ENCODE assay signal across 18 cellular contexts in the genomic region with DNA sequence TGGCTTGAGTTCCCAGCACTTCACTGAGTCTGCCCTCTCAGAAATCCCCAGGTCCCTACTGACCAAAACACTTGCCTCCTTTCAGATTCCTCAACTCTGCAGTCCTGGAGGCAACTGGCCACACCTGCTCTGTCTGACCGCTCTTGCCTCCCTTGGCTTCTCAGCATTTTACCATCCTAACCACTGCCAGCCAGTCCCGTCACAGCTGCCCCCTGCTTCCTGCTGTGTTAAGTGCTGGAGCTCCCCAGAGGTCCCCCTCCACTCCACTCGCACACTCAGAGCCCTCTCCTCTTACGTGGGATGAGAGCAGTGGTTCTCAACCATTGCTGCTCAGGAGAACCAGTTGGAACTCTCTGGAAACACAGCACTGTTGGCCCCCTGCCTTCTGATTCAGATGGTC. TPM values are rescaled to one million over a fixed set of nuclear protein-coding genes. Genes with fewer than 3 reads are reported as not detected.
DNase-seq lines count a peak whose midpoint lies in the region; ATAC-seq lines count a peak whose summit lies in the region.
"Had no signal": no experiment of that assay in that cellular context is flagged by ENCODE, and none has a peak within 500 bp of the region (broad histone marks: within the 10 kb centered on the region; RNA-seq: fewer than 3 reads in every experiment).

No MANE protein-coding gene starts in this region.

- no peak overlapping the region for H3K4me3 ChIP-seq in CD4-positive, CD25-positive, alpha-beta regulatory T cell (ENCODE audit: low read depth, low read length)

- H3K36me3 Mint-ChIP-seq in CD4-positive, CD25-positive, alpha-beta regulatory T cell, result peaks cover 26% of the 10 kb centered on the region
- H3K36me3 Mint-ChIP-seq in memory B cell, result peaks cover 5% of the 10 kb centered on the region

- H3K27me3 ChIP-seq in CD4-positive, CD25-positive, alpha-beta regulatory T cell (ENCODE audit: control insufficient read depth, insufficient read depth, low read length), result no peaks in the 10 kb centered on the region

- H3K9me3 ChIP-seq in CD4-positive, CD25-positive, alpha-beta regulatory T cell (ENCODE audit: control insufficient read depth in 2 of 2, low read length in 2 of 2), result no peaks in the 10 kb centered on the region

- no peak overlapping the region for H3K27ac ChIP-seq in CD4-positive, CD25-positive, alpha-beta regulatory T cell (ENCODE audit: insufficient read depth, low read length, poor library complexity, severe bottlenecking)

- H3K36me3 ChIP-seq in CD4-positive, CD25-positive, alpha-beta regulatory T cell (ENCODE audit: control insufficient read depth, insufficient read depth, low read length), result peaks cover 10% of the 10 kb centered on the region

- H3K27me3 Mint-ChIP-seq in CD4-positive, CD25-positive, alpha-beta regulatory T cell, result no peaks in the 10 kb centered on the region
- no peaks in the 10 kb centered on the region for H3K27me3 Mint-ChIP-seq in memory B cell
- H3K27me3 Mint-ChIP-seq: B cell had no signal

- ATAC-seq in CD4-positive, CD25-positive, alpha-beta regulatory T cell (ENCODE audit: low read depth in 2 of 2), result no peak
- ATAC-seq in memory B cell (ENCODE audit: low read depth) (no peak), GM21529 (IDR thresholded peaks at IDR 0.05; ENCODE audit: unreplicated experiment) (no peak), GM19395 (IDR thresholded peaks at IDR 0.05; ENCODE audit: unreplicated experiment) (no peak)

- peak overlapping the region; percentile 29 to 85 (median 36) for H3K27ac Mint-ChIP-seq in CD4-positive, CD25-positive, alpha-beta regulatory T cell
- peak overlapping the region; percentile 25 for H3K27ac Mint-ChIP-seq in memory B cell
- H3K27ac Mint-ChIP-seq: B cell had no signal

- no peaks in the 10 kb centered on the region for H3K9me3 Mint-ChIP-seq in CD4-positive, CD25-positive, alpha-beta regulatory T cell
- no peaks in the 10 kb centered on the region for H3K9me3 Mint-ChIP-seq in memory B cell

- DNase-seq in NCI-H345 (lab: John Stamatoyannopoulos, UW) (peak; percentile 13), NCI-H345 treated with DMSO at 0.1 percent for 48 hours (lab: John Stamatoyannopoulos, UW; ENCODE audit: unreplicated experiment) (no peak), NCI-H1092 treated with DMSO at 0.1 percent for 48 hours (lab: John Stamatoyannopoulos, UW) (peak; percentile 29), memory B cell (ENCODE audit: low spot score in 2 of 2) (no peak), MV-4-11 (lab: John Stamatoyannopoulos, UW) (no peak)
- DNase-seq in CD4-positive, CD25-positive, alpha-beta regulatory T cell, result no peak
- DNase-seq: DMS153, GDM1, GOT3, NCI-H1048, NCI-H146, NCI-H2029 treated with DMSO at 0.1 percent for 48 hours, NCI-H2227 treated with DMSO at 0.1 percent for 48 hours, NCI-H524 treated with DMSO at 0.1 percent for 48 hours, SW 1271 had no signal

- H3K4me1 ChIP-seq in CD4-positive, CD25-positive, alpha-beta regulatory T cell (ENCODE audit: control insufficient read depth, insufficient read depth, low read length, poor library complexity, severe bottlenecking), result no peaks in the 10 kb centered on the region

- H3K4me3 Mint-ChIP-seq in CD4-positive, CD25-positive, alpha-beta regulatory T cell, result no peak overlapping the region
- H3K4me3 Mint-ChIP-seq in memory B cell, result no peak overlapping the region
- H3K4me3 Mint-ChIP-seq: B cell had no signal

- H3K4me1 Mint-ChIP-seq in CD4-positive, CD25-positive, alpha-beta regulatory T cell, result peaks cover 0 to 13% (median 3%) of the 10 kb centered on the region in 4 donors
- H3K4me1 Mint-ChIP-seq in memory B cell, result no peaks in the 10 kb centered on the region

RNA-seq across cellular contexts. Expression of a gene that starts 20.5 kb away (rescaled TPM):
- 31.1 TPM for total RNA-seq in CD4-positive, CD25-positive, alpha-beta regulatory T cell
- polyA plus RNA-seq in CD4-positive, CD25-positive, alpha-beta regulatory T cell, result 1 to 10 TPM; 1.1 to 1.7 (median 1.6) TPM

RNA-seq across cellular contexts. Expression of a gene that starts 20.6 kb away (rescaled TPM):
- 12.8 TPM for total RNA-seq in CD4-positive, CD25-positive, alpha-beta regulatory T cell
- 10 to 100 TPM; 24.0 to 29.6 (median 26.3) TPM for polyA plus RNA-seq in CD4-positive, CD25-positive, alpha-beta regulatory T cell

Comparison
In these comparisons a context has a peak if more than half of its experiments do, and no peak if none do; other contexts are left out.
1. DNase-seq: peak in NCI-H345 (single experiment) and NCI-H1092 treated with DMSO at 0.1 percent for 48 hours (single experiment); none in NCI-H345 treated with DMSO at 0.1 percent for 48 hours (single experiment), CD4-positive, CD25-positive, alpha-beta regulatory T cell (0 of 3), memory B cell (0 of 2) and MV-4-11 (single experiment).